ENCODE assay signal across 8 cellular contexts in the genomic region with DNA sequence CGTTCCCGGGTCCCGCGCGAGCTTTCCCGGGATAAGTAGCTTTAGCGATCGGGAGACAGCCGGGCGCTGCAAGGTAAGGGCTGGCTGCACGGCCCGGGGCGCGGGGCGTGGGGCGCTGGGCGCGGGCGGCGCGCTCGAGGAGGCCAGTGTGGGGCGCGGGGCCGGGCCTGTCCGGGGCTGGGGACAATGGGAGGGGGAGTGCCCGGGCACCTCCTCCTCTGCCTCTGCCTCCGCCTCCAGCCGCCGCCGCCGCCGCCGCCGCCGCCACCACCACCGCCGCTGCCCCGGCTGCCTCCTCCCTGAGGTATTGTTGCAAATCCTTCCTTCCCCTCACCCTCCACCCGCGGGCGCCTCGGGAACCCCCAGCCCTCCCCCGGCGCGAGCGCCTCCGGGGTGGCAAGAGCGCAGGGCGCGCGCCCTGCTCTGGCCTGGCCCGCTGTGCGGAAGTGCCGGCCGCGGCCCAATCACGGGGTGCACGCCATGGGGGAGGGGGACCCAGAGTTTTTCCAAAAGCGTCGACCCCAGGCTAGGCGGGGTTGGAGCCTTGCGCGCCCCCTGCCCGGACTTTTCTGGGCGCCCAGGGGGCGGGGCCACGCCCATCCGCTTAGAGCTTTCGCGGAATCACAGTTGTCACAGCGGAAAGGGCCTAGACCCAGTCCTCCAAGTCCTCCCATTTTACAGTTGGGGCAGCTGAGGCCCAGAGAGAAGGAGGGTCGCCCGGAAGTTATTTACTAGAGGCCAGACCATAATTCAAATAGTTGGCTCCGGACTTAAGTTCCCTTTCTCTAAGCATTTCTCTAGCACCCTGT. TPM values are rescaled to one million over a fixed set of nuclear protein-coding genes. Genes with fewer than 3 reads are reported as not detected.
DNase-seq lines count a peak whose midpoint lies in the region; ATAC-seq and TF ChIP-seq lines count a peak whose summit lies in the region.

Gene LPP, plus strand, starts transcription at position 209 of the 809 bp plus-strand sequence. CDS start 251,964 bp downstream, outside the sequence.

- H3K36me3 ChIP-seq in SJSA1 = peaks cover 3% of the 10 kb centered on the region
- H3K36me3 ChIP-seq in gastroesophageal sphincter = no peaks in the 10 kb centered on the region

- no peak for TF ChIP-seq CTCF in C4-2B (conservative IDR thresholded peaks at IDR 0.05)
- peak in 1 of 4 experiments; percentile 14 for TF ChIP-seq CTCF in gastroesophageal sphincter (IDR thresholded peaks at IDR 0.05)

- peak; percentile 74 for ATAC-seq in GM19328 (IDR thresholded peaks at IDR 0.05; ENCODE audit: unreplicated experiment)
- ATAC-seq in HG03460 (IDR thresholded peaks at IDR 0.05; ENCODE audit: unreplicated experiment) = peak; percentile 78
- peak; percentile 83 for ATAC-seq in gastroesophageal sphincter

- H3K4me3 ChIP-seq in SJSA1 = peak within 1 kb of the TSS; percentile 66
- peak within 1 kb of the TSS; percentile 84 to 89 for H3K4me3 ChIP-seq in gastroesophageal sphincter

- WGBS in gastroesophageal sphincter (ENCODE audit: low coverage in 1 of 2), 2 donors = 0% methylated on average over 1 of the region's 75 CpGs; no CpG with 5 or more reads in 1 of the 2 donors

- no peaks in the 10 kb centered on the region for H3K27me3 ChIP-seq in SJSA1 (replicated peaks)
- no peaks in the 10 kb centered on the region for H3K27me3 ChIP-seq in gastroesophageal sphincter

- peak; percentile 66 to 85 for TF ChIP-seq POLR2A in gastroesophageal sphincter (IDR thresholded peaks at IDR 0.05)

- H3K9me3 ChIP-seq in SJSA1 (replicated peaks) = no peaks in the 10 kb centered on the region
- no peaks in the 10 kb centered on the region for H3K9me3 ChIP-seq in gastroesophageal sphincter

- H3K4me1 ChIP-seq in SJSA1 (replicated peaks) = peaks cover 41% of the 10 kb centered on the region
- peaks cover 0 to 59% (median 9%) of the 10 kb centered on the region in 3 donors for H3K4me1 ChIP-seq in gastroesophageal sphincter

- peak; percentile 89 to 95 for DNase-seq in SJSA1 (ENCODE audit: low read depth in 1 of 2, low spot score in 2 of 2)
- DNase-seq in activated naive CD4-positive, alpha-beta T cell treated with Interleukin-2 at 50 U/mL for 16 hours = peak; percentile 85
- DNase-seq in occipital lobe (lab: John Stamatoyannopoulos, UW) = peak; percentile 75
- peak in 48 of 49 donors; percentile 16 to 92 (median 72) for DNase-seq in substantia nigra (lab: John Stamatoyannopoulos, UW)

- TF ChIP-seq EP300 in gastroesophageal sphincter (IDR thresholded peaks at IDR 0.05) = no peak

- peak within 1 kb of the TSS; percentile 85 for H3K27ac ChIP-seq in C4-2B
- peak within 1 kb of the TSS; percentile 99 for H3K27ac ChIP-seq in SJSA1
- H3K27ac ChIP-seq in gastroesophageal sphincter = peak within 1 kb of the TSS; percentile 88 to 100 (median 96)
- peak within 1 kb of the TSS; percentile 74 for H3K27ac ChIP-seq in substantia nigra (ENCODE audit: low read depth, low read length, poor library complexity, severe bottlenecking)

RNA-seq across cellular contexts. Expression of gene LPP, which starts in this region (rescaled TPM):
- total RNA-seq in SJSA1 (2014; rRNA removed; shearing (Covaris generic)) = 64.6 and 132 TPM in 2 replicates
- 1,000 to 10,000 TPM; 1,243 to 2,297 (median 2,164) TPM for total RNA-seq in gastroesophageal sphincter
- 11.7 TPM for total RNA-seq in occipital lobe

Comparison
In these comparisons a context has a peak if more than half of its experiments do, and no peak if none do; other contexts are left out.
1. Peak in every context shown above with its lines: DNase-seq, ATAC-seq, H3K4me3 ChIP-seq and H3K27ac ChIP-seq.